Comparison of ENCODE assay signal across 1 cellular context in the genomic region with DNA sequence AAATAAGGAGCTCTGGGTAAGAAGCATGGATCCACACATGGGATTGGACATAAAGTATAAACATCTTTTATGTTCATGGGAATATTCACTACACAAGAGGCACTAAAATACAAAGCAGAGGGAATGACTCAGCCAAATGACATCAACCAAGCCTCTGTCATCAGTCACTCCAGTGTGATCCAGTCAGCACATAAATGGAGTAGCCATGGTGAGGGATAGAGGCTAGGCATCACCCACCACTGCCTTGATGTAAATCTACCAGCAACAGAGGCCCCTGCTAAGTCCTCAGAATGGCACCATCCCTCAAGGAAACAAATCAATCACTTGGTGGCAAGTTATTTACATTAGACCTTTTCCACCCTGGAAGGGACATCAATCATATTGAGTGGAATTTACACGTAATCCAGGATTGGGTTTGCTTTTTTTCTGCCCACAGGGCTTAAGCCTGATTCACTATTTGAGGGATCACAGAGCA.
TF ChIP-seq lines count a peak whose summit lies in the region.

No MANE protein-coding gene starts in this region.

TF ChIP-seq in HCT116, 20 proteins besides CTCF, POLR2A, EP300 and RAD21:
- TF ChIP-seq ELF1 (IDR thresholded peaks at IDR 0.05; ENCODE audit: borderline replicate concordance, low read depth) = no peak
- TF ChIP-seq CBX3 (IDR thresholded peaks at IDR 0.05; ENCODE audit: low read depth) = no peak
- no peak for TF ChIP-seq POLR2AphosphoS5 (IDR thresholded peaks at IDR 0.05; ENCODE audit: low read depth, low read length)
- TF ChIP-seq YY1 (IDR thresholded peaks at IDR 0.05; ENCODE audit: extremely low read depth, insufficient replicate concordance, low read depth, low read length) = no peak
- no peak for TF ChIP-seq CEBPB (IDR thresholded peaks at IDR 0.05; ENCODE audit: low read depth)
- no peak for TF ChIP-seq SIN3A (IDR thresholded peaks at IDR 0.05; ENCODE audit: low read depth)
- TF ChIP-seq FOSL1 (IDR thresholded peaks at IDR 0.05; ENCODE audit: low read depth) = no peak
- TF ChIP-seq ZFX (IDR thresholded peaks at IDR 0.05) = no peak
- TF ChIP-seq REST (IDR thresholded peaks at IDR 0.05; ENCODE audit: low read depth) = no peak
